8 cellular contexts compared by ENCODE assay signal in genomic region chr9:35726876-35727438, GRCh38. TPM values are rescaled to one million over a fixed set of nuclear protein-coding genes. Genes with fewer than 3 reads are reported as not detected.
DNase-seq lines count a peak whose midpoint lies in the region; ATAC-seq and TF ChIP-seq lines count a peak whose summit lies in the region.

No MANE protein-coding gene starts in this region.

- H3K27me3 ChIP-seq in OCI-LY3 (ENCODE audit: low read depth, low read length) = no peaks in the 10 kb centered on the region
- H3K27me3 ChIP-seq in vagina = no peaks in the 10 kb centered on the region

- no peak overlapping the region for H2AFZ ChIP-seq in OCI-LY3 (ENCODE audit: low read depth, low read length)

- no peak overlapping the region for H3K4me3 ChIP-seq in OCI-LY3 (ENCODE audit: low read length)
- peak overlapping the region; percentile 84 to 92 for H3K4me3 ChIP-seq in vagina

- ATAC-seq in memory B cell (ENCODE audit: low read depth) (peak; percentile 83), HG02884 (IDR thresholded peaks at IDR 0.05; ENCODE audit: unreplicated experiment) (no peak), HG02642 (IDR thresholded peaks at IDR 0.05; ENCODE audit: poor library complexity, unreplicated experiment) (no peak)

- no peak overlapping the region for H3K4me2 ChIP-seq in OCI-LY3 (ENCODE audit: low read length)

- H3K4me1 ChIP-seq in OCI-LY3 (ENCODE audit: low read length) (peaks cover 38% of the 10 kb centered on the region), vagina (peaks cover 57% of the 10 kb centered on the region)

- peaks cover 38% of the 10 kb centered on the region for H4K20me1 ChIP-seq in OCI-LY3 (ENCODE audit: insufficient read depth, low read length)

- no peak overlapping the region for H3K4me3 Mint-ChIP-seq in MCF 10A (ENCODE audit: unreplicated experiment)
- H3K4me3 Mint-ChIP-seq in memory B cell = peak overlapping the region; percentile 62

- H3K27me3 Mint-ChIP-seq in MCF 10A (ENCODE audit: insufficient read depth, unreplicated experiment) (no peaks in the 10 kb centered on the region), memory B cell (no peaks in the 10 kb centered on the region)

- CTCF ChIA-PET in MCF 10A (lab: Yijun Ruan, JAX) = interaction anchor here (0.6 to 10.3 kb wide), 14 partner anchors 8 to 361 kb away, joined by 3 to 136 read pairs (median 4); partner anchors contain the start of genes ARHGEF39, CCDC107 and RMRP

- H3K9ac ChIP-seq in OCI-LY3 (ENCODE audit: low read length) = no peak overlapping the region

- in situ Hi-C loops in T47D (cut with HindIII; ENCODE audit: low pct_unique_long_range_greater_than_20kb, low sequenced_read_pairs) = no loop called here

- peaks cover 56% of the 10 kb centered on the region for H3K79me2 ChIP-seq in OCI-LY3 (ENCODE audit: low read length)

- H3K27ac ChIP-seq in OCI-LY3 (ENCODE audit: low read length) = 0 out of 2 replicates have a peak overlapping the region, but pooled peaks have one; percentile 11
- peak overlapping the region; percentile 75 for H3K27ac ChIP-seq in vagina

- H3K27ac Mint-ChIP-seq in MCF 10A (ENCODE audit: low read depth, unreplicated experiment) (no peak overlapping the region), memory B cell (peak overlapping the region; percentile 81)

- TF ChIP-seq CTCF in MCF 10A (IDR thresholded peaks at IDR 0.05; ENCODE audit: unreplicated experiment) (no peak), OCI-LY3 (IDR thresholded peaks at IDR 0.05; ENCODE audit: low read depth, low read length) (no peak), vagina (IDR thresholded peaks at IDR 0.05) (no peak)

- TF ChIP-seq POLR2A in vagina (IDR thresholded peaks at IDR 0.05) = no peak

- H3K36me3 Mint-ChIP-seq in MCF 10A (ENCODE audit: insufficient read depth, unreplicated experiment) (peaks cover 43% of the 10 kb centered on the region), memory B cell (peaks cover 17% of the 10 kb centered on the region)

- POLR2A ChIA-PET in MCF 10A (lab: Yijun Ruan, JAX) = interaction anchor here (0.8 to 15.0 kb wide), 7 partner anchors 10 to 81 kb away, joined by 3 to 284 read pairs (median 7); partner anchors contain the start of genes CCDC107, GBA2, RGP1 and RMRP

- peaks cover 40% of the 10 kb centered on the region for H3K36me3 ChIP-seq in OCI-LY3 (replicated peaks; ENCODE audit: low read depth, low read length)
- H3K36me3 ChIP-seq in vagina = peaks cover 3 to 39% of the 10 kb centered on the region in 2 donors

- DNase-seq in T47D (ENCODE audit: low read depth in 1 of 2, low spot score in 1 of 2) (peak; percentile 49 to 71), MCF 10A (ENCODE audit: unreplicated experiment) (no peak), cerebellar cortex (ENCODE audit: low spot score) (peak; percentile 58), memory B cell (ENCODE audit: low spot score in 2 of 2) (peak; percentile 40 to 43), vagina (ENCODE audit: extremely low spot score in 2 of 2) (no peak)

- intact Hi-C loops in MCF 10A (cut with micrococcal nuclease) = no loop called here
- intact Hi-C loops in vagina (cut with DNase I) = loop anchor here (5.0 kb wide), 1 partner anchor 35 kb away; no protein-coding TSS in a partner anchor

- no TSS peak for BruUV-seq in MCF 10A (replicated peaks; lab: Mats Ljungman, UMichigan)

- H3K4me1 Mint-ChIP-seq in MCF 10A (ENCODE audit: insufficient read depth, unreplicated experiment) = peaks cover 21% of the 10 kb centered on the region
- H3K4me1 Mint-ChIP-seq in memory B cell = peaks cover 13% of the 10 kb centered on the region

- H3K9me3 Mint-ChIP-seq in MCF 10A (ENCODE audit: unreplicated experiment) (no peaks in the 10 kb centered on the region), memory B cell (no peaks in the 10 kb centered on the region)

- H3K9me3 ChIP-seq in OCI-LY3 (ENCODE audit: insufficient read depth, low read length) (no peaks in the 10 kb centered on the region), vagina (no peaks in the 10 kb centered on the region)

RNA-seq across cellular contexts. Expression of gene TLN1, which starts 5.0 kb away (rescaled TPM):
- total RNA-seq in MCF 10A (2022) = 224 and 256 TPM in 2 replicates
- total RNA-seq in vagina = 268 TPM

RNA-seq across cellular contexts. Expression of gene CREB3, which starts 5.5 kb away (rescaled TPM):
- total RNA-seq in MCF 10A (2022) (58.7 and 66.2 TPM in 2 replicates), vagina (35.1 TPM)

RNA-seq across cellular contexts. Expression of gene GBA2, which starts 22.1 kb away (rescaled TPM):
- 51.3 and 55.2 TPM in 2 replicates for total RNA-seq in MCF 10A (2022)
- total RNA-seq in vagina = 77.3 TPM

RNA-seq across cellular contexts. Expression of gene RGP1, which starts 22.1 kb away (rescaled TPM):
- 33.8 and 35.8 TPM in 2 replicates for total RNA-seq in MCF 10A (2022)
- 16.2 TPM for total RNA-seq in vagina

RNA-seq across cellular contexts. Expression of gene MSMP, which starts 27.1 kb away (rescaled TPM):
- not detected in 2 replicates for total RNA-seq in MCF 10A (2022)
- total RNA-seq in vagina = not detected

Comparison
In these comparisons a context has a peak if more than half of its experiments do, and no peak if none do; other contexts are left out.
1. DNase-seq: peak in T47D (2 of 2), cerebellar cortex (single experiment) and memory B cell (2 of 2); none in MCF 10A (single experiment) and vagina (0 of 2).